In genomic region chr6:39753745-39754084, GRCh38 we compare ENCODE assay signal across 23 cellular contexts. TPM values are rescaled to one million over a fixed set of nuclear protein-coding genes. Genes with fewer than 3 reads are reported as not detected.
DNase-seq lines count a peak whose midpoint lies in the region; ATAC-seq and TF ChIP-seq lines count a peak whose summit lies in the region.
"Had no signal": no experiment of that assay in that cellular context is flagged by ENCODE, and none has a peak within 500 bp of the region (broad histone marks: within the 10 kb centered on the region; RNA-seq: fewer than 3 reads in every experiment).

No MANE protein-coding gene starts in this region.

- CTCF ChIA-PET in mammary epithelial cell (lab: Charles Lee; ENCODE audit: low non-redundant PET): no interaction called here

- H2AFZ ChIP-seq in mammary epithelial cell (ENCODE audit: low read depth, low read length): no peak overlapping the region

- TF ChIP-seq CTCF in breast epithelium (IDR thresholded peaks at IDR 0.05) (no peak), mammary epithelial cell (conservative IDR thresholded peaks at IDR 0.05 in 1 of 2, IDR thresholded peaks at IDR 0.05 in 1 of 2; ENCODE audit: extremely low read depth in 1 of 2, insufficient read depth in 1 of 2, low read depth in 1 of 2, low read length in 2 of 2) (no peak), vagina (IDR thresholded peaks at IDR 0.05) (no peak)

- H3K4me3 ChIP-seq in breast epithelium (no peak overlapping the region), mammary epithelial cell (replicated peaks in 1 of 3; ENCODE audit: insufficient read depth in 1 of 3, low read depth in 2 of 3, low read length in 3 of 3) (no peak overlapping the region), vagina (no peak overlapping the region)
- H3K4me3 ChIP-seq: BLaER1 treated with 17β-estradiol and CSF1 and Interleukin-3, amounts not matched to agents 10 nM and 100 nM; colonic mucosa; SK-N-MC; thyroid gland had no signal

- peaks cover 13% of the 10 kb centered on the region for H3K27me3 Mint-ChIP-seq in T-helper 17 cell
- peaks cover 12% of the 10 kb centered on the region for H3K27me3 Mint-ChIP-seq in activated T-helper 17 cell treated with anti-CD3 and anti-CD28 coated beads, Interleukin-2, amount 50 U/mL, for 72 hours

- H3K27me3 ChIP-seq in breast epithelium: no peaks in the 10 kb centered on the region
- H3K27me3 ChIP-seq in mammary epithelial cell (ENCODE audit: insufficient read depth, low read length): no peaks in the 10 kb centered on the region
- no peaks in the 10 kb centered on the region for H3K27me3 ChIP-seq in vagina
- H3K27me3 ChIP-seq: BLaER1 treated with 17β-estradiol and CSF1 and Interleukin-3, amounts not matched to agents 10 nM and 100 nM; colonic mucosa; thyroid gland had no signal

- H3K4me2 ChIP-seq in mammary epithelial cell (ENCODE audit: insufficient read depth, low read depth, low read length): no peak overlapping the region

- dilution Hi-C loops in mammary epithelial cell (cut with HindIII; ENCODE audit: low sequenced_read_pairs): no loop called here

- 93% methylated on average over 3 of the region's 3 CpGs for WGBS in mammary epithelial cell (ENCODE audit: low coverage, missing lambda C conversion rate)

- no peak overlapping the region for H3K4me3 Mint-ChIP-seq in T-helper 17 cell
- no peak overlapping the region for H3K4me3 Mint-ChIP-seq in activated T-helper 17 cell treated with anti-CD3 and anti-CD28 coated beads, Interleukin-2, amount 50 U/mL, for 72 hours

- intact Hi-C loops in breast epithelium (cut with DNase I; ENCODE audit: low total_unique reads): no loop called here
- intact Hi-C loops in mammary epithelial cell (cut with micrococcal nuclease): no loop called here
- intact Hi-C loops in Right ventricle myocardium superior (cut with DNase I): no loop called here
- intact Hi-C loops in vagina (cut with DNase I): no loop called here

- no peaks in the 10 kb centered on the region for H3K9me3 ChIP-seq in breast epithelium
- no peaks in the 10 kb centered on the region for H3K9me3 ChIP-seq in mammary epithelial cell (replicated peaks; ENCODE audit: insufficient read depth, low read length)
- no peaks in the 10 kb centered on the region for H3K9me3 ChIP-seq in vagina
- no peaks in the 10 kb centered on the region for H3K9me3 ChIP-seq in T-helper 17 cell (ENCODE audit: control insufficient read depth, low read length, poor library complexity, severe bottlenecking)
- H3K9me3 ChIP-seq: BLaER1 treated with 17β-estradiol and CSF1 and Interleukin-3, amounts not matched to agents 10 nM and 100 nM; colonic mucosa; neutrophil; thyroid gland had no signal

- H3K9ac ChIP-seq in mammary epithelial cell (ENCODE audit: insufficient read depth, low read length): no peak overlapping the region
- H3K9ac ChIP-seq: BLaER1 treated with 17β-estradiol and CSF1 and Interleukin-3, amounts not matched to agents 10 nM and 100 nM had no signal

- H3K36me3 ChIP-seq in breast epithelium (no peaks in the 10 kb centered on the region), mammary epithelial cell (ENCODE audit: insufficient read depth, low read length) (no peaks in the 10 kb centered on the region), vagina (no peaks in the 10 kb centered on the region)
- H3K36me3 ChIP-seq: BLaER1 treated with 17β-estradiol and CSF1 and Interleukin-3, amounts not matched to agents 10 nM and 100 nM; colonic mucosa; neutrophil; thyroid gland had no signal

- no peak for DNase-seq in breast epithelium (ENCODE audit: low spot score in 2 of 2)
- DNase-seq in mammary epithelial cell: no peak
- no peak for DNase-seq in Right ventricle myocardium superior
- peak; percentile 25 for DNase-seq in pons (ENCODE audit: low spot score)
- no peak for DNase-seq in vagina (ENCODE audit: extremely low spot score in 2 of 2)
- DNase-seq in NCI-H1417 (lab: John Stamatoyannopoulos, UW): no peak
- no peak for DNase-seq in T-helper 17 cell
- DNase-seq: activated CD4-positive, CD25-positive, alpha-beta regulatory T cell treated with anti-CD3 and anti-CD28 coated beads, Interleukin-2, amount 50 U/mL, for 72 hours; amygdala; colonic mucosa; GOT3; KBM-7; kidney glomerular epithelial cell; NCI-H69; stimulated activated CD4-positive, alpha-beta T cell treated with anti-CD3 and anti-CD28 coated beads, Interleukin-2, amount 100 ng/mL, for 48 hours; thyroid gland had no signal

- H3K4me1 ChIP-seq in breast epithelium (no peaks in the 10 kb centered on the region), mammary epithelial cell (ENCODE audit: insufficient read depth, low read length) (no peaks in the 10 kb centered on the region), vagina (peaks cover 7% of the 10 kb centered on the region)
- H3K4me1 ChIP-seq: colonic mucosa had no signal

- TF ChIP-seq POLR2A in breast epithelium (IDR thresholded peaks at IDR 0.05) (no peak), vagina (IDR thresholded peaks at IDR 0.05) (no peak)

- BruUV-seq in mammary epithelial cell (replicated peaks; lab: Mats Ljungman, UMichigan): no TSS peak

- H3K36me3 Mint-ChIP-seq in T-helper 17 cell (ENCODE audit: low read depth): no peaks in the 10 kb centered on the region
- no peaks in the 10 kb centered on the region for H3K36me3 Mint-ChIP-seq in activated T-helper 17 cell treated with anti-CD3 and anti-CD28 coated beads, Interleukin-2, amount 50 U/mL, for 72 hours (ENCODE audit: low read depth)

- in situ Hi-C loops in mammary epithelial cell (cut with MboI; ENCODE audit: low sequenced_read_pairs in 2 of 2): no loop called here

- no peaks in the 10 kb centered on the region for H3K79me2 ChIP-seq in mammary epithelial cell (ENCODE audit: insufficient read depth, low read length)

- H4K20me1 ChIP-seq in mammary epithelial cell (ENCODE audit: insufficient read depth, low read length): no peaks in the 10 kb centered on the region
- H4K20me1 ChIP-seq: BLaER1 treated with 17β-estradiol and CSF1 and Interleukin-3, amounts not matched to agents 10 nM and 100 nM had no signal

- no peak overlapping the region for H3K27ac Mint-ChIP-seq in T-helper 17 cell
- no peak overlapping the region for H3K27ac Mint-ChIP-seq in activated T-helper 17 cell treated with anti-CD3 and anti-CD28 coated beads, Interleukin-2, amount 50 U/mL, for 72 hours
- H3K27ac Mint-ChIP-seq: activated T-helper 2 cell treated with anti-CD3 and anti-CD28 coated beads, Interferon-gamma antibody, Interleukin-2, Interleukin-4, amounts not matched to agents 10 μg/mL and 5 μg/mL and 100 μg/mL, durations not matched to agents 14 hours and 24 hours and 36 hours had no signal

- H3K27ac ChIP-seq in breast epithelium (peak overlapping the region; percentile 23 to 59), mammary epithelial cell (ENCODE audit: insufficient read depth, low read depth, low read length) (no peak overlapping the region), vagina (peak overlapping the region; percentile 44)
- H3K27ac ChIP-seq: 22Rv1; BLaER1 treated with 17β-estradiol and CSF1 and Interleukin-3, amounts not matched to agents 10 nM and 100 nM; colonic mucosa; HL-60; neutrophil; SK-N-MC; thyroid gland had no signal

- ATAC-seq in Right ventricle myocardium superior (ENCODE audit: poor library complexity): peak; percentile 80
- ATAC-seq in T-helper 17 cell: no peak
- no peak for ATAC-seq in activated T-helper 17 cell treated with anti-CD3 and anti-CD28 coated beads, Interleukin-2, amount 50 U/mL, for 72 hours (replicated peaks)

- no peaks in the 10 kb centered on the region for H3K4me1 Mint-ChIP-seq in T-helper 17 cell
- H3K4me1 Mint-ChIP-seq in activated T-helper 17 cell treated with anti-CD3 and anti-CD28 coated beads, Interleukin-2, amount 50 U/mL, for 72 hours: no peaks in the 10 kb centered on the region

- no peaks in the 10 kb centered on the region for H3K9me3 Mint-ChIP-seq in activated T-helper 17 cell treated with anti-CD3 and anti-CD28 coated beads, Interleukin-2, amount 50 U/mL, for 72 hours
- H3K9me3 Mint-ChIP-seq: activated T-helper 2 cell treated with anti-CD3 and anti-CD28 coated beads, Interferon-gamma antibody, Interleukin-2, Interleukin-4, amounts not matched to agents 10 μg/mL and 5 μg/mL and 100 μg/mL, durations not matched to agents 14 hours and 24 hours and 36 hours had no signal

RNA-seq across cellular contexts. Expression of gene KIF6, which starts 28.5 kb away (rescaled TPM):
- under 1 TPM; under 0.01 to 0.80 (median 0.15) TPM for total RNA-seq in breast epithelium
- under 1 TPM; 0.33 to 0.66 TPM for total RNA-seq in mammary epithelial cell
- 0.32 TPM for polyA plus RNA-seq in mammary epithelial cell
- polyA minus RNA-seq in mammary epithelial cell: not detected
- 0.27 TPM for total RNA-seq in Right ventricle myocardium superior
- not detected for total RNA-seq in vagina
- total RNA-seq in T-helper 17 cell: under 1 TPM in 1 of 2 donors, not detected in 1; 0.40 TPM
- total RNA-seq in activated T-helper 17 cell treated with anti-CD3 and anti-CD28 coated beads, Interleukin-2, amount 50 U/mL, for 72 hours: under 1 TPM in 1 of 2 donors, not detected in 1; 0.48 TPM

RNA-seq across cellular contexts. Expression of gene DAAM2, which starts 38.5 kb away (rescaled TPM):
- total RNA-seq in breast epithelium (10 to 100 TPM; 16.2 to 59.5 (median 41.3) TPM), mammary epithelial cell (under 1 TPM in 1 of 2 donors, not detected in 1; 0.17 TPM), Right ventricle myocardium superior (13.0 TPM), vagina (22.1 TPM), T-helper 17 cell (not detected)
- polyA plus RNA-seq in mammary epithelial cell: 0.02 TPM
- not detected for polyA minus RNA-seq in mammary epithelial cell
- total RNA-seq in activated T-helper 17 cell treated with anti-CD3 and anti-CD28 coated beads, Interleukin-2, amount 50 U/mL, for 72 hours: not detected
- total RNA-seq: activated T-helper 2 cell treated with anti-CD3 and anti-CD28 coated beads, Interferon-gamma antibody, Interleukin-2, Interleukin-4, amounts not matched to agents 10 μg/mL and 5 μg/mL and 100 μg/mL, durations not matched to agents 14 hours and 24 hours and 36 hours had no signal

Comparison
In these comparisons a context has a peak if more than half of its experiments do, and no peak if none do; other contexts are left out.
1. RNA of gene DAAM2, which starts 38.5 kb away (total RNA-seq): 16.2 to 59.5 TPM in breast epithelium, 22.1 TPM in vagina (single experiment) and 13.0 TPM in Right ventricle myocardium superior (single experiment); 0.17 TPM in mammary epithelial cell, not detected in T-helper 17 cell and not detected in activated T-helper 17 cell treated with anti-CD3 and anti-CD28 coated beads, Interleukin-2, amount 50 U/mL, for 72 hours; every median in the first group is over 10 times any median in the second.